Comparison of ENCODE assay signal across 9 cellular contexts in genomic region chr15:63044077-63044644, GRCh38. TPM values are rescaled to one million over a fixed set of nuclear protein-coding genes. Genes with fewer than 3 reads are reported as not detected.
DNase-seq lines count a peak whose midpoint lies in the region; ATAC-seq and TF ChIP-seq lines count a peak whose summit lies in the region.
"Had no signal": no experiment of that assay in that cellular context is flagged by ENCODE, and none has a peak within 500 bp of the region (broad histone marks: within the 10 kb centered on the region; RNA-seq: fewer than 3 reads in every experiment).

No MANE protein-coding gene starts in this region.

- peak overlapping the region; percentile 97 for H3K4me3 Mint-ChIP-seq in WTC11

- TF ChIP-seq CTCF in WTC11 (IDR thresholded peaks at IDR 0.05) (no peak), hepatocyte (IDR thresholded peaks at IDR 0.05; ENCODE audit: poor library complexity) (no peak)

- peaks cover 8% of the 10 kb centered on the region for H3K27me3 ChIP-seq in hepatocyte
- peaks cover 6% of the 10 kb centered on the region for H3K27me3 ChIP-seq in rectal smooth muscle tissue (ENCODE audit: control insufficient read depth, insufficient read depth, low read length)
- H3K27me3 ChIP-seq in Karpas-422 (ENCODE audit: low read length), result no peaks in the 10 kb centered on the region

- ATAC-seq in WTC11 (no peak), GM18907 (IDR thresholded peaks at IDR 0.05; ENCODE audit: unreplicated experiment) (no peak)
- ATAC-seq: activated CD8-positive, alpha-beta T cell treated with anti-CD3 and anti-CD28 coated beads for 36 hours had no signal

- WGBS in hepatocyte (ENCODE audit: low lambda C conversion rate, missing lambda C conversion rate), result 36% methylated on average over 7 of the region's 7 CpGs

- CTCF ChIA-PET in WTC11 (lab: Charles Lee), result interaction anchor here (0.8 to 7.7 kb wide), 7 partner anchors 14 to 302 kb away, joined by 3 to 131 read pairs (median 7); no protein-coding TSS in a partner anchor

- H3K4me3 ChIP-seq in hepatocyte (peak overlapping the region; percentile 70), rectal smooth muscle tissue (ENCODE audit: low read length) (peak overlapping the region; percentile 86), Karpas-422 (ENCODE audit: low read length) (no peak overlapping the region)

- peaks cover 36% of the 10 kb centered on the region for H3K36me3 Mint-ChIP-seq in WTC11

- peak overlapping the region; percentile 70 for H3K27ac ChIP-seq in hepatocyte
- H3K27ac ChIP-seq in rectal smooth muscle tissue (ENCODE audit: low read depth, low read length), result peak overlapping the region; percentile 98
- H3K27ac ChIP-seq in Karpas-422 (ENCODE audit: low read length), result no peak overlapping the region

- H2AFZ ChIP-seq in hepatocyte (peak overlapping the region; percentile 54), Karpas-422 (ENCODE audit: low read length) (no peak overlapping the region)

- H3K4me1 ChIP-seq in ES-I3 (ENCODE audit: insufficient read depth, low read length) (peaks cover 39% of the 10 kb centered on the region), hepatocyte (ENCODE audit: insufficient read depth) (peaks cover 16% of the 10 kb centered on the region), rectal smooth muscle tissue (ENCODE audit: control insufficient read depth, insufficient read depth, low read length) (peaks cover 19% of the 10 kb centered on the region), Karpas-422 (ENCODE audit: low read length) (peaks cover 12% of the 10 kb centered on the region)

- peak overlapping the region; percentile 97 for H3K4me2 ChIP-seq in hepatocyte
- H3K4me2 ChIP-seq in Karpas-422 (ENCODE audit: low read depth, low read length, poor library complexity, severe bottlenecking), result no peak overlapping the region

- peak overlapping the region; percentile 80; the same call in 1 of the 2 replicates for H3K27ac Mint-ChIP-seq in WTC11
- H3K27ac Mint-ChIP-seq: activated CD8-positive, alpha-beta T cell treated with anti-CD3 and anti-CD28 coated beads for 36 hours had no signal

- H3K27me3 Mint-ChIP-seq in WTC11 (ENCODE audit: low read depth), result peaks cover 5% of the 10 kb centered on the region

- no peaks in the 10 kb centered on the region for H4K20me1 ChIP-seq in hepatocyte (ENCODE audit: insufficient read depth, poor library complexity, severe bottlenecking)
- H4K20me1 ChIP-seq in Karpas-422 (ENCODE audit: insufficient read depth, low read depth, low read length), result no peaks in the 10 kb centered on the region

- H3K79me2 ChIP-seq in hepatocyte (peaks cover 32% of the 10 kb centered on the region), Karpas-422 (ENCODE audit: low read length) (no peaks in the 10 kb centered on the region)

- peaks cover 61% of the 10 kb centered on the region for H3K4me1 Mint-ChIP-seq in WTC11

- H3K9me2 ChIP-seq in hepatocyte (replicated peaks; ENCODE audit: insufficient read depth) (no peaks in the 10 kb centered on the region), Karpas-422 (replicated peaks; ENCODE audit: insufficient read depth, low read length) (no peaks in the 10 kb centered on the region)

- peaks cover 7% of the 10 kb centered on the region for H3K9me3 Mint-ChIP-seq in WTC11
- H3K9me3 Mint-ChIP-seq: activated CD8-positive, alpha-beta T cell treated with anti-CD3 and anti-CD28 coated beads for 36 hours had no signal

- peaks cover 21% of the 10 kb centered on the region for H3K36me3 ChIP-seq in ES-I3 (ENCODE audit: insufficient read depth, low read length)
- H3K36me3 ChIP-seq in hepatocyte (replicated peaks; ENCODE audit: insufficient read depth, low read depth), result no peaks in the 10 kb centered on the region
- H3K36me3 ChIP-seq in rectal smooth muscle tissue (ENCODE audit: control insufficient read depth, insufficient read depth, low read length), result peaks cover 18% of the 10 kb centered on the region
- no peaks in the 10 kb centered on the region for H3K36me3 ChIP-seq in Karpas-422 (ENCODE audit: insufficient read depth, low read length)

- DNase-seq in WTC11 (ENCODE audit: low spot score) (no peak), hepatocyte (ENCODE audit: low spot score) (no peak), KG1 (lab: John Stamatoyannopoulos, UW) (no peak), NOMO-1 treated with DMSO at 0.1 percent for 48 hours (lab: John Stamatoyannopoulos, UW; ENCODE audit: unreplicated experiment) (no peak), Karpas-422 (no peak)

- H3K9me3 ChIP-seq in ES-I3 (ENCODE audit: control insufficient read depth, insufficient read depth, low read length) (no peaks in the 10 kb centered on the region; the same call in 1 of the 2 replicates), hepatocyte (ENCODE audit: low read depth) (no peaks in the 10 kb centered on the region), Karpas-422 (ENCODE audit: low read length) (no peaks in the 10 kb centered on the region)

- POLR2A ChIA-PET in WTC11 (lab: Charles Lee), result interaction anchor here (0.6 to 2.0 kb wide), 6 partner anchors 9 to 569 kb away, joined by 3 to 7 read pairs (median 4); no protein-coding TSS in a partner anchor

- H3K9ac ChIP-seq in ES-I3 (ENCODE audit: low read depth, low read length) (peak overlapping the region; percentile 97), rectal smooth muscle tissue (ENCODE audit: low read length) (peak overlapping the region; percentile 91), Karpas-422 (ENCODE audit: low read length) (no peak overlapping the region)

TF ChIP-seq in WTC11, 78 proteins besides CTCF, POLR2A, EP300 and RAD21:
- TF ChIP-seq RORB (CRISPR knock-in tag; IDR thresholded peaks at IDR 0.05) (no peak), JUN (CRISPR knock-in tag; IDR thresholded peaks at IDR 0.05) (0 out of 2 replicates have a peak, but pooled peaks have one; percentile 17), SMAD4 (CRISPR knock-in tag; IDR thresholded peaks at IDR 0.05) (no peak), TEAD1 (CRISPR knock-in tag; IDR thresholded peaks at IDR 0.05) (0 out of 2 replicates have a peak, but pooled peaks have one; percentile 18)
- TF ChIP-seq, protein P1, sequence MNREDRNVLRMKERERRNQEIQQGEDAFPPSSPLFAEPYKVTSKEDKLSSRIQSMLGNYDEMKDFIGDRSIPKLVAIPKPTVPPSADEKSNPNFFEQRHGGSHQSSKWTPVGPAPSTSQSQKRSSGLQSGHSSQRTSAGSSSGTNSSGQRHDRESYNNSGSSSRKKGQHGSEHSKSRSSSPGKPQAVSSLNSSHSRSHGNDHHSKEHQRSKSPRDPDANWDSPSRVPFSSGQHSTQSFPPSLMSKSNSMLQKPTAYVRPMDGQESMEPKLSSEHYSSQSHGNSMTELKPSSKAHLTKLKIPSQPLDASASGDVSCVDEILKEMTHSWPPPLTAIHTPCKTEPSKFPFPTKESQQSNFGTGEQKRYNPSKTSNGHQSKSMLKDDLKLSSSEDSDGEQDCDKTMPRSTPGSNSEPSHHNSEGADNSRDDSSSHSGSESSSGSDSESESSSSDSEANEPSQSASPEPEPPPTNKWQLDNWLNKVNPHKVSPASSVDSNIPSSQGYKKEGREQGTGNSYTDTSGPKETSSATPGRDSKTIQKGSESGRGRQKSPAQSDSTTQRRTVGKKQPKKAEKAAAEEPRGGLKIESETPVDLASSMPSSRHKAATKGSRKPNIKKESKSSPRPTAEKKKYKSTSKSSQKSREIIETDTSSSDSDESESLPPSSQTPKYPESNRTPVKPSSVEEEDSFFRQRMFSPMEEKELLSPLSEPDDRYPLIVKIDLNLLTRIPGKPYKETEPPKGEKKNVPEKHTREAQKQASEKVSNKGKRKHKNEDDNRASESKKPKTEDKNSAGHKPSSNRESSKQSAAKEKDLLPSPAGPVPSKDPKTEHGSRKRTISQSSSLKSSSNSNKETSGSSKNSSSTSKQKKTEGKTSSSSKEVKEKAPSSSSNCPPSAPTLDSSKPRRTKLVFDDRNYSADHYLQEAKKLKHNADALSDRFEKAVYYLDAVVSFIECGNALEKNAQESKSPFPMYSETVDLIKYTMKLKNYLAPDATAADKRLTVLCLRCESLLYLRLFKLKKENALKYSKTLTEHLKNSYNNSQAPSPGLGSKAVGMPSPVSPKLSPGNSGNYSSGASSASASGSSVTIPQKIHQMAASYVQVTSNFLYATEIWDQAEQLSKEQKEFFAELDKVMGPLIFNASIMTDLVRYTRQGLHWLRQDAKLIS (CRISPR knock-in tag; IDR thresholded peaks at IDR 0.05; ENCODE audit: borderline replicate concordance), result no peak
- TF ChIP-seq, protein P2, sequence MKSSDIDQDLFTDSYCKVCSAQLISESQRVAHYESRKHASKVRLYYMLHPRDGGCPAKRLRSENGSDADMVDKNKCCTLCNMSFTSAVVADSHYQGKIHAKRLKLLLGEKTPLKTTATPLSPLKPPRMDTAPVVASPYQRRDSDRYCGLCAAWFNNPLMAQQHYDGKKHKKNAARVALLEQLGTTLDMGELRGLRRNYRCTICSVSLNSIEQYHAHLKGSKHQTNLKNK (CRISPR knock-in tag; IDR thresholded peaks at IDR 0.05), result no peak
- TF ChIP-seq, protein P3, sequence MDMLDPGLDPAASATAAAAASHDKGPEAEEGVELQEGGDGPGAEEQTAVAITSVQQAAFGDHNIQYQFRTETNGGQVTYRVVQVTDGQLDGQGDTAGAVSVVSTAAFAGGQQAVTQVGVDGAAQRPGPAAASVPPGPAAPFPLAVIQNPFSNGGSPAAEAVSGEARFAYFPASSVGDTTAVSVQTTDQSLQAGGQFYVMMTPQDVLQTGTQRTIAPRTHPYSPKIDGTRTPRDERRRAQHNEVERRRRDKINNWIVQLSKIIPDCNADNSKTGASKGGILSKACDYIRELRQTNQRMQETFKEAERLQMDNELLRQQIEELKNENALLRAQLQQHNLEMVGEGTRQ (CRISPR knock-in tag; IDR thresholded peaks at IDR 0.05), result no peak

RNA-seq across cellular contexts. Expression of gene TPM1, which starts 1.6 kb away (rescaled TPM):
- 370 to 421 TPM (median 382 TPM) in 3 replicates for total RNA-seq in WTC11 (2021)
- 283 and 291 TPM in 2 replicates for total RNA-seq in hepatocyte
- 353 and 477 TPM in 2 replicates for polyA plus RNA-seq in hepatocyte
- total RNA-seq in Karpas-422 (2014; rRNA removed; shearing (Covaris generic); ENCODE audit: low replicate concordance), result 10.1 and 11.5 TPM in 2 replicates

Comparison
In these comparisons a context has a peak if more than half of its experiments do, and no peak if none do; other contexts are left out.
1. RNA of gene TPM1, which starts 1.6 kb away (total RNA-seq): 370 to 421 TPM in WTC11 and 283 to 291 TPM in hepatocyte; 10.1 to 11.5 TPM in Karpas-422; every median in the first group is over 10 times any median in the second.